7 cellular contexts compared by ENCODE assay signal in the genomic region with DNA sequence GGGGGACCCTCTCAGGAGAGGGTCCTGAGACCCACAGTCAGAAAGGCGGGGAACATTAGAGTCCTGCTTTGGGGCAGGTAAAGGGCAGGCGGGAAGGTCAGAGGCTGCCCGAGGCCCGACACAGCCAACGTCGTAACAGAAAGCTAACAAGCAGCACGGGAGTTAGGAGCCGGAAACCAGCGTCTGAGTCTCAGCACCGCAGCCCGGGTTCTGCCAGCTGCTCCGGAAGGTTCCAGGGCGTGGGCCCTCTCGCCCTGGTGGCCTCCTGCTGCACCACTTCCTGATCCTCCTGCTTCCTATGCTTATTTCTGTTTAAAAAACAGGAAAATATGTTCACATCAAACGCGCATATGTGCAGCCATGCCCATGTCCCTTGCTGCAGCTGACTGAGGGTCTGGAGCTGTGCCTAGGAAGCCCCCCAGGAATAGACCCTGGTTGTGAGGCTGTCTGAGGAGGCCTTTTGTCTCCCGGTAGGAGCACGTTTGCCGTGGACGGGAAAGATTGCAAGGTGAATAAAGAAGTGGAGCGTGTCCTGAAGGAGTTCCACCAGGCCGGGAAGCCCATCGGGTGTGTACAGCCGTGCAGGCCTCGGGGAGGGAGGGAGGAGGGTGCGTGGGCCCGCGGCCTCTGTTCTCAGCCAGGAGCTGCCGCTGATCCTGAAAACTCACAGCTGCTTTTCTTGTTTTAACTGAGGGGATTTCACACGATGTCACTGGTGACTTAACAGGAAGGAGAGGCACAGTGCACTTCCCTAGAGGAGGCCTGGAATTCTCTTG. TPM values are rescaled to one million over a fixed set of nuclear protein-coding genes. Genes with fewer than 3 reads are reported as not detected.
DNase-seq lines count a peak whose midpoint lies in the region; ATAC-seq, FAIRE-seq and TF ChIP-seq lines count a peak whose summit lies in the region.
"Not testable (repeated sequence)": the region's sequence is repeated elsewhere in the genome, so short reads cannot be mapped to it uniquely, and the experiment has no call there.

No MANE protein-coding gene starts in this region.

- not testable (repeated sequence) for H3K4me1 ChIP-seq in effector memory CD4-positive, alpha-beta T cell (ENCODE audit: control insufficient read depth, insufficient read depth, low read length, poor library complexity, severe bottlenecking); mucosa of descending colon (ENCODE audit: low read depth)

- H3K27me3 ChIP-seq in effector memory CD4-positive, alpha-beta T cell (replicated peaks; ENCODE audit: control insufficient read depth, insufficient read depth, low read length, poor library complexity, severe bottlenecking): not testable (repeated sequence)

- not testable (repeated sequence) for H3K36me3 ChIP-seq in effector memory CD4-positive, alpha-beta T cell (ENCODE audit: control insufficient read depth, insufficient read depth, low read length); mucosa of descending colon (ENCODE audit: low read depth)

- POLR2A ChIA-PET in activated CD8-positive, alpha-beta T cell treated with anti-CD3 and anti-CD28 coated beads for 36 hours (lab: Charles Lee): not testable (repeated sequence)

- CTCF ChIA-PET in activated CD8-positive, alpha-beta T cell treated with anti-CD3 and anti-CD28 coated beads for 36 hours (lab: Charles Lee): not testable (repeated sequence)

- H3K4me3 Mint-ChIP-seq in activated CD8-positive, alpha-beta T cell treated with anti-CD3 and anti-CD28 coated beads for 36 hours: not testable (repeated sequence)

- H3K27ac Mint-ChIP-seq in activated CD8-positive, alpha-beta T cell treated with anti-CD3 and anti-CD28 coated beads for 36 hours: not testable (repeated sequence)

- not testable (repeated sequence) for H3K4me3 ChIP-seq in effector memory CD4-positive, alpha-beta T cell (ENCODE audit: insufficient read depth, low read depth, low read length, poor library complexity, severe bottlenecking); mucosa of descending colon

- not testable (repeated sequence) for H3K36me3 Mint-ChIP-seq in activated CD8-positive, alpha-beta T cell treated with anti-CD3 and anti-CD28 coated beads for 36 hours (ENCODE audit: low read depth)

- peak; percentile 65 for FAIRE-seq in GM18507 (lab: Jason Lieb, UNC)

- DNase-seq in GM18507 (ENCODE audit: extremely low spot score, insufficient read length, low read depth); activated CD8-positive, alpha-beta T cell treated with anti-CD3 and anti-CD28 coated beads for 36 hours; effector memory CD4-positive, alpha-beta T cell; left ventricle myocardium superior: not testable (repeated sequence)
- DNase-seq in activated naive CD4-positive, alpha-beta T cell treated with Interleukin-2 at 50 U/mL for 16 hours: peak; percentile 1
- peak in 1 of 3 donors; percentile 8 for DNase-seq in mucosa of descending colon
- DNase-seq in stimulated activated CD4-positive, alpha-beta T cell treated with anti-CD3 and anti-CD28 coated beads, Interleukin-4, amount 100 ng/mL, for 24 hours: peak; percentile 1

- H3K27me3 Mint-ChIP-seq in activated CD8-positive, alpha-beta T cell treated with anti-CD3 and anti-CD28 coated beads for 36 hours: not testable (repeated sequence)

- H3K9me3 Mint-ChIP-seq in activated CD8-positive, alpha-beta T cell treated with anti-CD3 and anti-CD28 coated beads for 36 hours: not testable (repeated sequence)

- not testable (repeated sequence) for H3K9me3 ChIP-seq in effector memory CD4-positive, alpha-beta T cell (ENCODE audit: control insufficient read depth, low read length); mucosa of descending colon

- peak; percentile 24 for ATAC-seq in activated CD8-positive, alpha-beta T cell treated with anti-CD3 and anti-CD28 coated beads for 36 hours
- ATAC-seq in left ventricle myocardium superior (peak; percentile 55), mucosa of descending colon (peak; percentile 19)

- H3K27ac ChIP-seq in effector memory CD4-positive, alpha-beta T cell (ENCODE audit: insufficient read depth, low read length, poor library complexity, severe bottlenecking): peak overlapping the region; percentile 53

- intact Hi-C loops in activated CD8-positive, alpha-beta T cell treated with anti-CD3 and anti-CD28 coated beads for 36 hours (cut with micrococcal nuclease); left ventricle myocardium superior (cut with micrococcal nuclease); mucosa of descending colon (cut with DNase I, micrococcal nuclease): not testable (repeated sequence)

- H3K4me1 Mint-ChIP-seq in activated CD8-positive, alpha-beta T cell treated with anti-CD3 and anti-CD28 coated beads for 36 hours (ENCODE audit: low read depth): not testable (repeated sequence)

- not testable (repeated sequence) for TF ChIP-seq CTCF in activated CD8-positive, alpha-beta T cell treated with anti-CD3 and anti-CD28 coated beads for 36 hours (IDR thresholded peaks at IDR 0.05); mucosa of descending colon (IDR thresholded peaks at IDR 0.05)

RNA-seq across cellular contexts. Expression of gene GATD3, which starts 6.5 kb away (rescaled TPM):
- 10 to 100 TPM; 10.3 to 11.8 TPM for total RNA-seq in activated CD8-positive, alpha-beta T cell treated with anti-CD3 and anti-CD28 coated beads for 36 hours
- total RNA-seq in left ventricle myocardium superior (141 TPM), mucosa of descending colon (10 to 100 TPM in 2 of 3 donors, 1 to 10 TPM in 1; 7.1 to 12.2 (median 10.3) TPM)

RNA-seq across cellular contexts. Expression of gene PWP2, which starts 32.8 kb away (rescaled TPM):
- total RNA-seq in activated CD8-positive, alpha-beta T cell treated with anti-CD3 and anti-CD28 coated beads for 36 hours: 10 to 100 TPM in 1 of 2 experiments, 1 to 10 TPM in 1; 9.3 to 10.1 TPM
- total RNA-seq in left ventricle myocardium superior (8.7 TPM), mucosa of descending colon (10 to 100 TPM in 1 of 3 donors, 1 to 10 TPM in 2; 3.0 to 10.4 (median 4.5) TPM)

Comparison
In these comparisons a context has a peak if more than half of its experiments do, and no peak if none do; other contexts are left out.
1. RNA of gene GATD3, which starts 6.5 kb away (total RNA-seq): 141 TPM in left ventricle myocardium superior (single experiment); 10.3 to 11.8 TPM in activated CD8-positive, alpha-beta T cell treated with anti-CD3 and anti-CD28 coated beads for 36 hours and 7.1 to 12.2 TPM in mucosa of descending colon; every median in the first group is over 10 times any median in the second.
2. Peak in every context shown above with its lines, with median percentiles within 50 percentile points of each other: ATAC-seq.